Comparison of ENCODE assay signal across 9 cellular contexts in genomic region chr20:49167811-49168507, GRCh38. TPM values are rescaled to one million over a fixed set of nuclear protein-coding genes. Genes with fewer than 3 reads are reported as not detected.
DNase-seq lines count a peak whose midpoint lies in the region; ATAC-seq and TF ChIP-seq lines count a peak whose summit lies in the region.
"Had no signal": no experiment of that assay in that cellular context is flagged by ENCODE, and none has a peak within 500 bp of the region (broad histone marks: within the 10 kb centered on the region; RNA-seq: fewer than 3 reads in every experiment).

No MANE protein-coding gene starts in this region.

- no peak for ATAC-seq in GM21529 (IDR thresholded peaks at IDR 0.05; ENCODE audit: unreplicated experiment)

- peak overlapping the region; percentile 52 for H3K4me3 Mint-ChIP-seq in activated naive CD4-positive, alpha-beta T cell treated with anti-CD3 and anti-CD28 coated beads, Interleukin-2, amount 50 U/mL, for 24 hours
- peak overlapping the region; percentile 45 for H3K4me3 Mint-ChIP-seq in chondrocyte (ENCODE audit: unreplicated experiment)
- H3K4me3 Mint-ChIP-seq in mesothelial cell of epicardium: no peak overlapping the region

- DNase-seq in activated naive CD4-positive, alpha-beta T cell treated with Interleukin-2 at 50 U/mL for 16 hours: no peak
- DNase-seq in chondrocyte (ENCODE audit: low spot score) (no peak), mesothelial cell of epicardium (ENCODE audit: low spot score in 2 of 2, unreplicated experiment in 2 of 2) (no peak), occipital lobe (lab: John Stamatoyannopoulos, UW) (no peak), GOT3 (lab: John Stamatoyannopoulos, UW) (no peak)
- DNase-seq in activated CD8-positive, alpha-beta memory T cell treated with anti-CD3 and anti-CD28 coated beads, Interleukin-2, amount 50 U/mL, for 4 hours: no peak
- DNase-seq: cerebellar nuclear complex had no signal

- peaks cover 17% of the 10 kb centered on the region for H3K36me3 Mint-ChIP-seq in activated naive CD4-positive, alpha-beta T cell treated with anti-CD3 and anti-CD28 coated beads, Interleukin-2, amount 50 U/mL, for 24 hours
- H3K36me3 Mint-ChIP-seq in chondrocyte (ENCODE audit: low read depth): peaks cover 4% of the 10 kb centered on the region
- H3K36me3 Mint-ChIP-seq in mesothelial cell of epicardium: peaks cover 6% of the 10 kb centered on the region

- peaks cover 66% of the 10 kb centered on the region for H3K4me1 Mint-ChIP-seq in activated naive CD4-positive, alpha-beta T cell treated with anti-CD3 and anti-CD28 coated beads, Interleukin-2, amount 50 U/mL, for 24 hours
- peaks cover 35% of the 10 kb centered on the region for H3K4me1 Mint-ChIP-seq in chondrocyte (ENCODE audit: low read depth)
- peaks cover 5% of the 10 kb centered on the region for H3K4me1 Mint-ChIP-seq in mesothelial cell of epicardium

- H3K27me3 Mint-ChIP-seq in activated naive CD4-positive, alpha-beta T cell treated with anti-CD3 and anti-CD28 coated beads, Interleukin-2, amount 50 U/mL, for 24 hours: no peaks in the 10 kb centered on the region
- H3K27me3 Mint-ChIP-seq in chondrocyte (ENCODE audit: low read depth): no peaks in the 10 kb centered on the region
- H3K27me3 Mint-ChIP-seq in mesothelial cell of epicardium (ENCODE audit: low read depth): no peaks in the 10 kb centered on the region

- no peaks in the 10 kb centered on the region for H3K9me3 Mint-ChIP-seq in activated naive CD4-positive, alpha-beta T cell treated with anti-CD3 and anti-CD28 coated beads, Interleukin-2, amount 50 U/mL, for 24 hours
- H3K9me3 Mint-ChIP-seq in chondrocyte (ENCODE audit: low read depth) (no peaks in the 10 kb centered on the region), mesothelial cell of epicardium (no peaks in the 10 kb centered on the region)

- TF ChIP-seq CTCF in chondrocyte (IDR thresholded peaks at IDR 0.05) (no peak), mesothelial cell of epicardium (IDR thresholded peaks at IDR 0.05; ENCODE audit: unreplicated experiment) (no peak)

- H3K27ac Mint-ChIP-seq in activated naive CD4-positive, alpha-beta T cell treated with anti-CD3 and anti-CD28 coated beads, Interleukin-2, amount 50 U/mL, for 24 hours: peak overlapping the region; percentile 93
- H3K27ac Mint-ChIP-seq in chondrocyte (ENCODE audit: unreplicated experiment): peak overlapping the region; percentile 85
- peak overlapping the region; percentile 13 for H3K27ac Mint-ChIP-seq in mesothelial cell of epicardium

RNA-seq across cellular contexts. Expression of gene STAU1, which starts 20.2 kb away (rescaled TPM):
- total RNA-seq in chondrocyte (76.8 to 77.6 TPM (median 77.2 TPM) in 3 replicates), mesothelial cell of epicardium (70.8 to 72.8 TPM (median 71.4 TPM) in 3 replicates), occipital lobe (47.9 TPM)

RNA-seq across cellular contexts. Expression of gene DDX27, which starts 51.3 kb away (rescaled TPM):
- 23.3 to 25.9 TPM (median 23.7 TPM) in 3 replicates for total RNA-seq in chondrocyte
- 37.9 to 40.2 TPM (median 38.0 TPM) in 3 replicates for total RNA-seq in mesothelial cell of epicardium
- 18.2 TPM for total RNA-seq in occipital lobe

Comparison
In these comparisons a context has a peak if more than half of its experiments do, and no peak if none do; other contexts are left out.
1. H3K27ac Mint-ChIP-seq: peak in every context shown above with its lines; median percentile 93 in activated naive CD4-positive, alpha-beta T cell treated with anti-CD3 and anti-CD28 coated beads, Interleukin-2, amount 50 U/mL, for 24 hours; 85 in chondrocyte; 13 in mesothelial cell of epicardium.